Comparison of ENCODE assay signal across 8 cellular contexts in the genomic region with DNA sequence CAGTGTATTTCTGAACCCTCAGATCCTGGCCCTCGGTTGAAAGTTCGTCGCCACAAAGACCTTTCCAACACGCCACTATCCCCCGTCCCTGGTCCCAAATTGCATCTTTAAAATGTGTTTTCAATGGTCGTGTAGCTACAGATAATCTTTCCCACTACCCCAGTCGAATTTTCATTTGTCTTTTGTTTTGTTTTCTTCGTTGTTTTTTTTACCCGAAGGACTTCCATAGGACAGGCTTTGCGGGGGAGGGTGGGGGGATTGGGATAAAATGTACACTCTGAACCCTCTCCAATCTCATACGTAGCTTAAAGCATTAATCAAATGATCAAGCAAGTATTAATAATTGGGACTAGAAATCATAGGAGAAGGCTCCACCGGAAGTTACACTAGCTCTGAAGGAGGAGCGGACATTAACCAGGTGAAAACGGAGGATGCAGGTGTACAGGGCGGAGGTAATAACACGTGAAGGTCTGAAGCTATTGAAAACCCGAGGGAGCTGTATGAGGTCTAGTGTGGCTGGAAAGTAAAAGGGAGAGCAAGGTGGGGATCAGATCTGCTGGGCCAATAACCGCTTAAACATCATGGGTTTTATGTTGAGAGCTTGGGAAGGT. TPM values are rescaled to one million over a fixed set of nuclear protein-coding genes. Genes with fewer than 3 reads are reported as not detected.
DNase-seq lines count a peak whose midpoint lies in the region; ATAC-seq lines count a peak whose summit lies in the region.

No MANE protein-coding gene starts in this region.

- H3K36me3 Mint-ChIP-seq in activated T-cell treated with anti-CD3 and anti-CD28 coated beads, Interleukin-2, amount 50 U/mL, for 4 hours (ENCODE audit: insufficient read depth): peaks cover 22% of the 10 kb centered on the region
- peaks cover 7 to 10% of the 10 kb centered on the region in 2 donors for H3K36me3 Mint-ChIP-seq in naive B cell
- peaks cover 14% of the 10 kb centered on the region for H3K36me3 Mint-ChIP-seq in T-helper 2 cell treated with Interferon-gamma antibody and Interleukin-4, amounts not matched to agents 5 μg/mL and 100 μg/mL, for 36 hours (ENCODE audit: low read depth)

- H3K9me3 Mint-ChIP-seq in activated T-cell treated with anti-CD3 and anti-CD28 coated beads, Interleukin-2, amount 50 U/mL, for 4 hours: no peaks in the 10 kb centered on the region
- H3K9me3 Mint-ChIP-seq in naive B cell: no peaks in the 10 kb centered on the region
- no peaks in the 10 kb centered on the region for H3K9me3 Mint-ChIP-seq in T-helper 2 cell treated with Interferon-gamma antibody and Interleukin-4, amounts not matched to agents 5 μg/mL and 100 μg/mL, for 36 hours

- H3K27me3 Mint-ChIP-seq in activated T-cell treated with anti-CD3 and anti-CD28 coated beads, Interleukin-2, amount 50 U/mL, for 4 hours (ENCODE audit: low read depth): no peaks in the 10 kb centered on the region
- H3K27me3 Mint-ChIP-seq in naive B cell: no peaks in the 10 kb centered on the region
- H3K27me3 Mint-ChIP-seq in T-helper 2 cell treated with Interferon-gamma antibody and Interleukin-4, amounts not matched to agents 5 μg/mL and 100 μg/mL, for 36 hours (ENCODE audit: low read depth): no peaks in the 10 kb centered on the region

- ATAC-seq in activated T-cell treated with anti-CD3 and anti-CD28 coated beads, Interleukin-2, amount 50 U/mL, for 4 hours: no peak
- ATAC-seq in naive B cell (ENCODE audit: low read depth in 2 of 2) (peak in 1 of 2 donors; percentile 6), GM21423 (IDR thresholded peaks at IDR 0.05; ENCODE audit: unreplicated experiment) (no peak), GM18867 (IDR thresholded peaks at IDR 0.05; ENCODE audit: unreplicated experiment) (no peak)

- peak; percentile 1 for DNase-seq in activated T-cell treated with anti-CD3 and anti-CD28 coated beads for 4 hours
- DNase-seq in activated T-cell treated with anti-CD3 and anti-CD28 coated beads, Interleukin-2, amount 50 U/mL, for 4 hours: no peak
- peak; percentile 45 for DNase-seq in NCI-H345 treated with DMSO at 0.1 percent for 48 hours (lab: John Stamatoyannopoulos, UW; ENCODE audit: unreplicated experiment)
- peak; percentile 24 for DNase-seq in cerebellum (ENCODE audit: low spot score)
- peak; percentile 29 for DNase-seq in naive B cell
- no peak for DNase-seq in T-helper 2 cell treated with Interferon-gamma antibody and Interleukin-4, amounts not matched to agents 5 μg/mL and 100 μg/mL, for 36 hours (ENCODE audit: low spot score)

- peaks cover 25% of the 10 kb centered on the region for H3K4me1 Mint-ChIP-seq in activated T-cell treated with anti-CD3 and anti-CD28 coated beads, Interleukin-2, amount 50 U/mL, for 4 hours (ENCODE audit: low read depth)
- H3K4me1 Mint-ChIP-seq in naive B cell: peaks cover 5 to 23% (median 16%) of the 10 kb centered on the region in 3 donors
- H3K4me1 Mint-ChIP-seq in T-helper 2 cell treated with Interferon-gamma antibody and Interleukin-4, amounts not matched to agents 5 μg/mL and 100 μg/mL, for 36 hours (ENCODE audit: low read depth): peaks cover 13% of the 10 kb centered on the region

- H3K27ac Mint-ChIP-seq in naive B cell: no peak overlapping the region
- H3K27ac Mint-ChIP-seq in T-helper 2 cell treated with Interferon-gamma antibody and Interleukin-4, amounts not matched to agents 5 μg/mL and 100 μg/mL, for 36 hours: no peak overlapping the region

- H3K4me3 Mint-ChIP-seq in activated T-cell treated with anti-CD3 and anti-CD28 coated beads, Interleukin-2, amount 50 U/mL, for 4 hours: no peak overlapping the region
- H3K4me3 Mint-ChIP-seq in naive B cell: no peak overlapping the region
- no peak overlapping the region for H3K4me3 Mint-ChIP-seq in T-helper 2 cell treated with Interferon-gamma antibody and Interleukin-4, amounts not matched to agents 5 μg/mL and 100 μg/mL, for 36 hours

RNA-seq across cellular contexts. Expression of a gene that starts 32.8 kb away (rescaled TPM):
- total RNA-seq in activated T-cell treated with anti-CD3 and anti-CD28 coated beads, Interleukin-2, amount 50 U/mL, for 4 hours: 10 to 100 TPM; 34.4 to 42.4 (median 40.2) TPM
- 206 TPM for total RNA-seq in cerebellum
- 10 to 100 TPM in 5 of 6 donors, 1 to 10 TPM in 1; 9.6 to 14.3 (median 13.4) TPM for polyA plus RNA-seq in naive B cell (ENCODE audit: low read depth in 6 of 6)

Comparison
In these comparisons a context has a peak if more than half of its experiments do, and no peak if none do; other contexts are left out.
1. DNase-seq: peak in activated T-cell treated with anti-CD3 and anti-CD28 coated beads for 4 hours (single experiment), NCI-H345 treated with DMSO at 0.1 percent for 48 hours (single experiment), cerebellum (single experiment) and naive B cell (single experiment); none in activated T-cell treated with anti-CD3 and anti-CD28 coated beads, Interleukin-2, amount 50 U/mL, for 4 hours (single experiment) and T-helper 2 cell treated with Interferon-gamma antibody and Interleukin-4, amounts not matched to agents 5 μg/mL and 100 μg/mL, for 36 hours (single experiment).